8 cellular contexts compared by ENCODE assay signal in genomic region chr2:134739879-134740301, GRCh38. TPM values are rescaled to one million over a fixed set of nuclear protein-coding genes. Genes with fewer than 3 reads are reported as not detected.
DNase-seq lines count a peak whose midpoint lies in the region; ATAC-seq and TF ChIP-seq lines count a peak whose summit lies in the region.

No MANE protein-coding gene starts in this region.

- H3K4me1 Mint-ChIP-seq in CD4-positive, CD25-positive, alpha-beta regulatory T cell = peaks cover 0 to 6% (median 2%) of the 10 kb centered on the region in 4 donors

- no peaks in the 10 kb centered on the region for H3K4me1 ChIP-seq in CD4-positive, CD25-positive, alpha-beta regulatory T cell (ENCODE audit: control insufficient read depth, insufficient read depth, low read length, poor library complexity, severe bottlenecking)

- DNase-seq in CD4-positive, CD25-positive, alpha-beta regulatory T cell = no peak
- DNase-seq in dermis blood vessel endothelial cell (peak; percentile 29), iPS-NIHi11 (ENCODE audit: low spot score) (no peak), erythroblast (lab: John Stamatoyannopoulos, UW) (no peak), AG08395 (ENCODE audit: low spot score) (no peak)
- DNase-seq in activated CD8-positive, alpha-beta memory T cell treated with anti-CD3 and anti-CD28 coated beads, Interleukin-2, amount 50 U/mL, for 4 hours = no peak

- peaks cover 40% of the 10 kb centered on the region for H3K27me3 Mint-ChIP-seq in CD4-positive, CD25-positive, alpha-beta regulatory T cell

- ATAC-seq in CD4-positive, CD25-positive, alpha-beta regulatory T cell (ENCODE audit: low read depth in 2 of 2) = peak; percentile 63 to 72
- peak; percentile 95 for ATAC-seq in GM19468 (IDR thresholded peaks at IDR 0.05; ENCODE audit: extremely low read depth, unreplicated experiment)
- peak; percentile 97 for ATAC-seq in HG03439 (IDR thresholded peaks at IDR 0.05; ENCODE audit: unreplicated experiment)

- no peak overlapping the region for H3K27ac ChIP-seq in CD4-positive, CD25-positive, alpha-beta regulatory T cell (ENCODE audit: insufficient read depth, low read length, poor library complexity, severe bottlenecking)

- no peak overlapping the region for H3K4me3 ChIP-seq in CD4-positive, CD25-positive, alpha-beta regulatory T cell (ENCODE audit: low read depth, low read length)

- H3K36me3 Mint-ChIP-seq in CD4-positive, CD25-positive, alpha-beta regulatory T cell = no peaks in the 10 kb centered on the region

- peaks cover 11% of the 10 kb centered on the region for H3K27me3 ChIP-seq in CD4-positive, CD25-positive, alpha-beta regulatory T cell (ENCODE audit: control insufficient read depth, insufficient read depth, low read length)

- TF ChIP-seq POLR2A in erythroblast (IDR thresholded peaks at IDR 0.05; ENCODE audit: low read length) = no peak

- peaks cover 0 to 4% (median 0%) of the 10 kb centered on the region in 7 donors for H3K9me3 Mint-ChIP-seq in CD4-positive, CD25-positive, alpha-beta regulatory T cell

- H3K4me3 Mint-ChIP-seq in CD4-positive, CD25-positive, alpha-beta regulatory T cell = no peak overlapping the region

- no peaks in the 10 kb centered on the region for H3K9me3 ChIP-seq in CD4-positive, CD25-positive, alpha-beta regulatory T cell (ENCODE audit: control insufficient read depth in 2 of 2, low read length in 2 of 2)

- no peaks in the 10 kb centered on the region for H3K36me3 ChIP-seq in CD4-positive, CD25-positive, alpha-beta regulatory T cell (ENCODE audit: control insufficient read depth, insufficient read depth, low read length)

- H3K27ac Mint-ChIP-seq in CD4-positive, CD25-positive, alpha-beta regulatory T cell = no peak overlapping the region

RNA-seq across cellular contexts. Expression of gene TMEM163, which starts 21.1 kb away (rescaled TPM):
- total RNA-seq in CD4-positive, CD25-positive, alpha-beta regulatory T cell = 0.64 TPM
- polyA plus RNA-seq in CD4-positive, CD25-positive, alpha-beta regulatory T cell = 1 to 10 TPM in 1 of 4 donors, under 1 TPM in 3; 0.08 to 1.0 (median 0.30) TPM
- total RNA-seq in dermis blood vessel endothelial cell = 0.09 and 0.34 TPM in 2 replicates
